Comparison of ENCODE assay signal across 8 cellular contexts in genomic region chr6:82364087-82365010, GRCh38. TPM values are rescaled to one million over a fixed set of nuclear protein-coding genes. Genes with fewer than 3 reads are reported as not detected.
DNase-seq lines count a peak whose midpoint lies in the region; ATAC-seq, FAIRE-seq and TF ChIP-seq lines count a peak whose summit lies in the region.

No MANE protein-coding gene starts in this region.

- intact Hi-C loops in adrenal gland (cut with DNase I): no loop called here
- intact Hi-C loops in right cardiac atrium (cut with DNase I): no loop called here
- intact Hi-C loops in prostate gland (cut with DNase I): loop anchor here (5.0 kb wide), 1 partner anchor 703 kb away; the partner anchor contains the start of genes DOP1A and UBE3D

- peaks cover 13 to 17% of the 10 kb centered on the region in 2 donors for H3K4me1 ChIP-seq in adrenal gland (replicated peaks in 1 of 2)
- H3K4me1 ChIP-seq in right cardiac atrium (ENCODE audit: control insufficient read depth, insufficient read depth, low read length): no peaks in the 10 kb centered on the region
- H3K4me1 ChIP-seq in prostate gland (replicated peaks): no peaks in the 10 kb centered on the region

- peak; percentile 30; the same call in 1 of the 2 replicates for TF ChIP-seq POLR2A in H54 (IDR thresholded peaks at IDR 0.05; ENCODE audit: low read depth, low read length)
- TF ChIP-seq POLR2A in adrenal gland (IDR thresholded peaks at IDR 0.05): no peak
- TF ChIP-seq POLR2A in prostate gland (IDR thresholded peaks at IDR 0.05): peak; percentile 16

- WGBS in adrenal gland, 4 donors: 1% methylated on average over 48 to 87 of the region's 87 CpGs
- WGBS in right cardiac atrium: under 1% methylated on average over 87 of the region's 87 CpGs
- under 1% methylated on average over 87 of the region's 87 CpGs for WGBS in prostate gland

- H3K36me3 ChIP-seq in GM06990 (ENCODE audit: control insufficient read depth, insufficient read depth, low read length) (no peaks in the 10 kb centered on the region; the same call in 1 of the 2 replicates), adrenal gland (replicated peaks in 1 of 2) (no peaks in the 10 kb centered on the region), prostate gland (no peaks in the 10 kb centered on the region)

- ATAC-seq in right cardiac atrium (peak; percentile 86 to 91), GM21367 (IDR thresholded peaks at IDR 0.05; ENCODE audit: unreplicated experiment) (no peak)

- no peak for FAIRE-seq in H54 (lab: Jason Lieb, UNC)

- DNase-seq in GM06990 (ENCODE audit: extremely low read depth, insufficient read length) (peak; percentile 58), H54 (ENCODE audit: insufficient read length, low spot score) (peak; percentile 57), NCI-H226 (peak; percentile 77), adrenal gland (peak in 5 of 7 donors; percentile 4 to 27 (median 22)), right cardiac atrium (peak; percentile 77 to 86 (median 85)), prostate gland (ENCODE audit: low spot score) (peak; percentile 55), activated gamma-delta T cell (lab: John Stamatoyannopoulos, UW) (no peak)

- TF ChIP-seq CTCF in GM06990 (IDR thresholded peaks at IDR 0.05; ENCODE audit: insufficient read depth, low read length, poor library complexity, severe bottlenecking) (peak; percentile 4), adrenal gland (IDR thresholded peaks at IDR 0.05) (no peak), prostate gland (IDR thresholded peaks at IDR 0.05) (no peak)

- no peaks in the 10 kb centered on the region for H3K9me3 ChIP-seq in adrenal gland (replicated peaks in 1 of 3)
- no peaks in the 10 kb centered on the region for H3K9me3 ChIP-seq in right cardiac atrium (ENCODE audit: control insufficient read depth, low read length)
- no peaks in the 10 kb centered on the region for H3K9me3 ChIP-seq in prostate gland

- H3K27ac ChIP-seq in adrenal gland (peak overlapping the region in 2 of 5 donors; percentile 63 to 64), right cardiac atrium (ENCODE audit: low read length) (no peak overlapping the region), prostate gland (peak overlapping the region; percentile 80)

- H3K4me3 ChIP-seq in GM06990 (replicated peaks; ENCODE audit: low read depth, low read length) (peak overlapping the region; percentile 81), adrenal gland (peak overlapping the region in 3 of 4 donors; percentile 22 to 54 (median 38)), right cardiac atrium (ENCODE audit: low read length) (peak overlapping the region; percentile 61), prostate gland (peak overlapping the region; percentile 65 to 67)

- H3K27me3 ChIP-seq in GM06990 (replicated peaks; ENCODE audit: control insufficient read depth, insufficient read depth, low read length) (no peaks in the 10 kb centered on the region), adrenal gland (peaks cover 22% of the 10 kb centered on the region), right cardiac atrium (ENCODE audit: control insufficient read depth, insufficient read depth) (no peaks in the 10 kb centered on the region), prostate gland (replicated peaks; ENCODE audit: insufficient read depth) (no peaks in the 10 kb centered on the region)

RNA-seq across cellular contexts. Expression of gene TPBG, which starts 0.7 kb away (rescaled TPM):
- total RNA-seq in adrenal gland (10 to 100 TPM in 1 of 8 donors, 1 to 10 TPM in 7; 1.5 to 10.2 (median 4.0) TPM), right cardiac atrium (1 to 10 TPM; 4.8 to 7.8 (median 5.6) TPM), prostate gland (10 to 100 TPM; 21.0 to 24.7 TPM)
- polyA plus RNA-seq in adrenal gland (1 to 10 TPM; 1.7 to 5.2 (median 3.3) TPM), right cardiac atrium (2.0 TPM)

Comparison
In these comparisons a context has a peak if more than half of its experiments do, and no peak if none do; other contexts are left out.
1. POLR2A ChIP-seq: peak in H54 (single experiment) and prostate gland (single experiment); none in adrenal gland (0 of 2).
2. Peak in every context shown above with its lines, with median percentiles within 50 percentile points of each other: H3K4me3 ChIP-seq.